ENCODE assay signal across 20 cellular contexts in the genomic region with DNA sequence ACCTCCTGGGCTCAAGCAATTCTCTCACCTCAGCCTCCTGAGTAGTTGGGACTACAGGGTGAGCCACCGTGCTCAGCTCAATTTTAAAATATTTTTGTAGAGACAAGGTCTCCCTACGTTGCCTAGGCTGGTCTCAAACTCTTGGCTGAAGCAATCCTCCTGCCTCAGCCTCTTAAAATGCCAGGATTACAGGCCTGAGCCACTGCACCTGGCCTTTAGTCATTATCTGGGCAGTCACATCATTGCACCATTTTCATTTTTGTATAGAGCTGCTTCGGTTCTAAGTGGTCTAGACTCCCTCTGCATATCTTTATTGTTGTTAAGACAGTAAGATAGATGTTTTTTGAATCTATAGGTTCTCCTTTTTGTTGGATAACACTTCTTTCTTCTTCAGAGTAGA. TPM values are rescaled to one million over a fixed set of nuclear protein-coding genes. Genes with fewer than 3 reads are reported as not detected.
DNase-seq lines count a peak whose midpoint lies in the region; ATAC-seq and TF ChIP-seq lines count a peak whose summit lies in the region.
"Had no signal": no experiment of that assay in that cellular context is flagged by ENCODE, and none has a peak within 500 bp of the region (broad histone marks: within the 10 kb centered on the region; RNA-seq: fewer than 3 reads in every experiment).

No MANE protein-coding gene starts in this region.

- no peak overlapping the region for H3K4ac ChIP-seq in trophoblast cell (ENCODE audit: low read depth, low read length)

- no peak overlapping the region for H3K14ac ChIP-seq in trophoblast cell (ENCODE audit: low read length)

- H3K27ac ChIP-seq in osteoblast (ENCODE audit: low read depth, low read length) (peak overlapping the region; percentile 56), trophoblast cell (ENCODE audit: low read depth, low read length) (no peak overlapping the region)
- H3K27ac ChIP-seq: 22Rv1; A549; BLaER1 treated with 17β-estradiol and CSF1 and Interleukin-3, amounts not matched to agents 10 nM and 100 nM; C4-2B had no signal

- no peak overlapping the region for H2BK12ac ChIP-seq in trophoblast cell (ENCODE audit: low read length)

- WGBS in trophoblast cell (ENCODE audit: extremely low coverage, insufficient coverage, insufficient read length), result no CpG with 5 or more reads among the region's 3 CpGs

- no peak overlapping the region for H3K18ac ChIP-seq in trophoblast cell (ENCODE audit: low read length)

- H3K79me2 ChIP-seq in osteoblast (ENCODE audit: insufficient read depth, low read length) (no peaks in the 10 kb centered on the region), trophoblast cell (ENCODE audit: control insufficient read depth, insufficient read depth, low read length, poor library complexity) (no peaks in the 10 kb centered on the region)

- H4K20me1 ChIP-seq in osteoblast (ENCODE audit: insufficient read depth, low read length), result no peaks in the 10 kb centered on the region
- H4K20me1 ChIP-seq: BLaER1 treated with 17β-estradiol and CSF1 and Interleukin-3, amounts not matched to agents 10 nM and 100 nM had no signal

- H3K36me3 ChIP-seq in osteoblast (ENCODE audit: insufficient read depth, low read length) (no peaks in the 10 kb centered on the region), trophoblast cell (ENCODE audit: control insufficient read depth in 1 of 2, insufficient read depth in 2 of 2, low read length in 2 of 2) (no peaks in the 10 kb centered on the region)
- H3K36me3 ChIP-seq: BLaER1 treated with 17β-estradiol and CSF1 and Interleukin-3, amounts not matched to agents 10 nM and 100 nM had no signal

- CTCF ChIA-PET in activated CD8-positive, alpha-beta memory T cell treated with anti-CD3 and anti-CD28 coated beads, Interleukin-2, amount 10 ng/mL, durations not matched to agents 7 days and 5 days (lab: Charles Lee), result interaction anchor here (1.1 kb wide), 1 partner anchor 17 kb away, joined by 4 read pairs; no protein-coding TSS in a partner anchor

- no peak overlapping the region for H3K27ac Mint-ChIP-seq in activated CD8-positive, alpha-beta memory T cell treated with anti-CD3 and anti-CD28 coated beads, Interleukin-2, amount 10 ng/mL, durations not matched to agents 7 days and 5 days
- peak overlapping the region; percentile 9 for H3K27ac Mint-ChIP-seq in chondrocyte (ENCODE audit: unreplicated experiment)
- H3K27ac Mint-ChIP-seq: B cell; CD4-positive, alpha-beta T cell; CD8-positive, alpha-beta T cell had no signal

- H3K4me3 ChIP-seq in osteoblast (ENCODE audit: insufficient read depth, low read length) (no peak overlapping the region), trophoblast cell (ENCODE audit: low read depth, low read length) (no peak overlapping the region)
- H3K4me3 ChIP-seq: A549; BLaER1 treated with 17β-estradiol and CSF1 and Interleukin-3, amounts not matched to agents 10 nM and 100 nM had no signal

- no peak overlapping the region for H4K91ac ChIP-seq in trophoblast cell (ENCODE audit: low read depth, low read length)

- H4K12ac ChIP-seq in trophoblast cell (ENCODE audit: low read depth, low read length), result no peak overlapping the region

- peak; percentile 32 for DNase-seq in activated CD8-positive, alpha-beta memory T cell treated with anti-CD3 and anti-CD28 coated beads, Interleukin-2, amount 10 ng/mL, durations not matched to agents 7 days and 5 days
- DNase-seq in activated CD8-positive, alpha-beta memory T cell treated with anti-CD3 and anti-CD28 coated beads for 24 hours, result no peak
- DNase-seq in chondrocyte (ENCODE audit: low spot score) (no peak), osteoblast (ENCODE audit: insufficient read length, low spot score, missing footprints) (peak; percentile 58), trophoblast cell (peak; percentile 58 to 71), globus pallidus (ENCODE audit: low spot score) (no peak), NCI-H446 treated with DMSO at 0.1 percent for 48 hours (lab: John Stamatoyannopoulos, UW) (no peak)
- DNase-seq: AML-193; Caco-2; Calu3; CD4-positive, alpha-beta T cell; CD8-positive, alpha-beta T cell; DMS79 treated with DMSO at 0.1 percent for 48 hours; GF-D8 had no signal

- H3K79me1 ChIP-seq in trophoblast cell (ENCODE audit: low read length), result peaks cover 1% of the 10 kb centered on the region

- H2BK120ac ChIP-seq in trophoblast cell (ENCODE audit: insufficient read depth, low read length, poor library complexity), result no peak overlapping the region

- no peaks in the 10 kb centered on the region for H3K27me3 ChIP-seq in osteoblast (ENCODE audit: insufficient read depth, low read length)
- no peaks in the 10 kb centered on the region for H3K27me3 ChIP-seq in trophoblast cell (ENCODE audit: insufficient read depth, low read length)
- H3K27me3 ChIP-seq: BLaER1 treated with 17β-estradiol and CSF1 and Interleukin-3, amounts not matched to agents 10 nM and 100 nM had no signal

- no peak for TF ChIP-seq CTCF in chondrocyte (IDR thresholded peaks at IDR 0.05)
- no peak for TF ChIP-seq CTCF in osteoblast (IDR thresholded peaks at IDR 0.05; ENCODE audit: extremely low read depth, low read depth, low read length)

- H3K9me3 ChIP-seq in osteoblast (ENCODE audit: low read depth, low read length) (no peaks in the 10 kb centered on the region), trophoblast cell (ENCODE audit: insufficient read depth, low read depth, low read length) (peaks cover 3% of the 10 kb centered on the region)
- H3K9me3 ChIP-seq: A549; BLaER1 treated with 17β-estradiol and CSF1 and Interleukin-3, amounts not matched to agents 10 nM and 100 nM; Caco-2 had no signal

- no peak overlapping the region for H2BK5ac ChIP-seq in trophoblast cell (ENCODE audit: low read depth, low read length, poor library complexity)

- H3K36me3 Mint-ChIP-seq in activated CD8-positive, alpha-beta memory T cell treated with anti-CD3 and anti-CD28 coated beads, Interleukin-2, amount 10 ng/mL, durations not matched to agents 7 days and 5 days, result no peaks in the 10 kb centered on the region
- peaks cover 4% of the 10 kb centered on the region for H3K36me3 Mint-ChIP-seq in chondrocyte (ENCODE audit: low read depth)
- H3K36me3 Mint-ChIP-seq: CD8-positive, alpha-beta T cell had no signal

- no peak overlapping the region for H4K8ac ChIP-seq in trophoblast cell (ENCODE audit: low read depth, low read length)

- no peak overlapping the region for H3K4me3 Mint-ChIP-seq in activated CD8-positive, alpha-beta memory T cell treated with anti-CD3 and anti-CD28 coated beads, Interleukin-2, amount 10 ng/mL, durations not matched to agents 7 days and 5 days
- no peak overlapping the region for H3K4me3 Mint-ChIP-seq in chondrocyte (ENCODE audit: unreplicated experiment)
- H3K4me3 Mint-ChIP-seq: B cell; CD4-positive, alpha-beta T cell; CD8-positive, alpha-beta T cell had no signal

- no peak overlapping the region for H2AFZ ChIP-seq in osteoblast (ENCODE audit: low read length)
- no peak overlapping the region for H2AFZ ChIP-seq in trophoblast cell (ENCODE audit: insufficient read depth, low read length, poor library complexity)

- no peak overlapping the region for H3K23ac ChIP-seq in trophoblast cell (ENCODE audit: low read length)

- H3K4me1 Mint-ChIP-seq in activated CD8-positive, alpha-beta memory T cell treated with anti-CD3 and anti-CD28 coated beads, Interleukin-2, amount 10 ng/mL, durations not matched to agents 7 days and 5 days, result no peaks in the 10 kb centered on the region
- H3K4me1 Mint-ChIP-seq in chondrocyte (ENCODE audit: low read depth), result peaks cover 30% of the 10 kb centered on the region
- H3K4me1 Mint-ChIP-seq: B cell had no signal

- peaks cover 4% of the 10 kb centered on the region for H3K27me3 Mint-ChIP-seq in activated CD8-positive, alpha-beta memory T cell treated with anti-CD3 and anti-CD28 coated beads, Interleukin-2, amount 10 ng/mL, durations not matched to agents 7 days and 5 days
- H3K27me3 Mint-ChIP-seq in chondrocyte (ENCODE audit: low read depth), result peaks cover 8% of the 10 kb centered on the region

- H3K4me1 ChIP-seq in osteoblast (ENCODE audit: insufficient read depth, low read length) (peaks cover 32% of the 10 kb centered on the region), trophoblast cell (ENCODE audit: control insufficient read depth in 1 of 2, insufficient read depth in 2 of 2, low read length in 2 of 2) (no peaks in the 10 kb centered on the region)
- H3K4me1 ChIP-seq: A549 had no signal

- H2AK5ac ChIP-seq in trophoblast cell (ENCODE audit: low read length), result no peak overlapping the region

- H3K9me3 Mint-ChIP-seq in activated CD8-positive, alpha-beta memory T cell treated with anti-CD3 and anti-CD28 coated beads, Interleukin-2, amount 10 ng/mL, durations not matched to agents 7 days and 5 days (ENCODE audit: low read depth), result no peaks in the 10 kb centered on the region
- H3K9me3 Mint-ChIP-seq in chondrocyte (ENCODE audit: low read depth), result no peaks in the 10 kb centered on the region
- H3K9me3 Mint-ChIP-seq: CD4-positive, alpha-beta T cell; CD8-positive, alpha-beta T cell had no signal

- ATAC-seq in activated CD8-positive, alpha-beta memory T cell treated with anti-CD3 and anti-CD28 coated beads, Interleukin-2, amount 10 ng/mL, durations not matched to agents 7 days and 5 days, result no peak
- no peak for ATAC-seq in HG02798 (IDR thresholded peaks at IDR 0.05; ENCODE audit: poor library complexity, unreplicated experiment)
- ATAC-seq: A549; CD8-positive, alpha-beta T cell had no signal

- H3K9ac ChIP-seq in trophoblast cell (ENCODE audit: low read length), result no peak overlapping the region
- H3K9ac ChIP-seq: BLaER1 treated with 17β-estradiol and CSF1 and Interleukin-3, amounts not matched to agents 10 nM and 100 nM had no signal

- H3K4me2 ChIP-seq in osteoblast (ENCODE audit: insufficient read depth, low read length) (no peak overlapping the region), trophoblast cell (ENCODE audit: low read length) (no peak overlapping the region)
- H3K4me2 ChIP-seq: A549; BLaER1 treated with 17β-estradiol and CSF1 and Interleukin-3, amounts not matched to agents 10 nM and 100 nM had no signal

RNA-seq across cellular contexts. Expression of gene ATF3, which starts 39.9 kb away (rescaled TPM):
- 10 to 100 TPM; 21.3 to 36.5 TPM for total RNA-seq in activated CD8-positive, alpha-beta memory T cell treated with anti-CD3 and anti-CD28 coated beads, Interleukin-2, amount 10 ng/mL, durations not matched to agents 7 days and 5 days
- 3.5 to 54.5 TPM (median 50.2 TPM) in 3 replicates for total RNA-seq in chondrocyte
- total RNA-seq in osteoblast, result 3.2 and 3.6 TPM in 2 replicates
- polyA plus RNA-seq in trophoblast cell (2013), result 120 and 125 TPM in 2 replicates

RNA-seq across cellular contexts. Expression of gene BATF3, which starts 51.2 kb away (rescaled TPM):
- total RNA-seq in activated CD8-positive, alpha-beta memory T cell treated with anti-CD3 and anti-CD28 coated beads, Interleukin-2, amount 10 ng/mL, durations not matched to agents 7 days and 5 days, result 100 to 1,000 TPM; 109 to 130 TPM
- total RNA-seq in chondrocyte (0.36 to 3.7 TPM (median 1.7 TPM) in 3 replicates), osteoblast (0.36 and 0.59 TPM in 2 replicates)
- polyA plus RNA-seq in trophoblast cell (2013), result 1.3 and 1.6 TPM in 2 replicates
- total RNA-seq: CD8-positive, alpha-beta T cell had no signal

Comparison
In these comparisons a context has a peak if more than half of its experiments do, and no peak if none do; other contexts are left out.
1. DNase-seq: peak in activated CD8-positive, alpha-beta memory T cell treated with anti-CD3 and anti-CD28 coated beads, Interleukin-2, amount 10 ng/mL, durations not matched to agents 7 days and 5 days (single experiment), osteoblast (single experiment) and trophoblast cell (2 of 2); none in activated CD8-positive, alpha-beta memory T cell treated with anti-CD3 and anti-CD28 coated beads for 24 hours (single experiment), chondrocyte (single experiment), globus pallidus (single experiment) and NCI-H446 treated with DMSO at 0.1 percent for 48 hours (single experiment).
2. RNA of gene BATF3, which starts 51.2 kb away (total RNA-seq): 109 to 130 TPM in activated CD8-positive, alpha-beta memory T cell treated with anti-CD3 and anti-CD28 coated beads, Interleukin-2, amount 10 ng/mL, durations not matched to agents 7 days and 5 days; 0.36 to 3.7 TPM in chondrocyte and 0.36 to 0.59 TPM in osteoblast; every median in the first group is over 10 times any median in the second.